33 cellular contexts compared by ENCODE assay signal in genomic region chr10:33536508-33536907, GRCh38.
"Had no signal": no experiment of that assay in that cellular context is flagged by ENCODE, and none has a peak within 500 bp of the region (broad histone marks: within the 10 kb centered on the region; RNA-seq: fewer than 3 reads in every experiment).

No MANE protein-coding gene starts in this region.

- H3K4me3 Mint-ChIP-seq: activated B cell treated with CpG ODN at 0.5 μM for 24 hours; activated CD8-positive, alpha-beta T cell treated with anti-CD3 and anti-CD28 coated beads for 36 hours; activated naive CD8-positive, alpha-beta T cell; activated naive CD8-positive, alpha-beta T cell treated with anti-CD3 and anti-CD28 coated beads, Interleukin-2, amount 50 U/mL, for 24 hours; activated T-cell treated with anti-CD3 and anti-CD28 coated beads, Interleukin-2, amount 50 U/mL, for 4 hours; activated T-helper 17 cell treated with anti-CD3 and anti-CD28 coated beads, Interleukin-2, amount 50 U/mL, for 72 hours; brain; central memory CD8-positive, alpha-beta T cell; dendritic cell treated with granulocyte-macrophage colony-stimulating factor and Interleukin-4, amounts not matched to agents 40 ng/mL and 50 ng/mL, for 4 days; endodermal cell; T-helper 17 cell; T-helper 2 cell treated with Interferon-gamma antibody and Interleukin-4, amounts not matched to agents 5 μg/mL and 100 μg/mL, for 36 hours had no signal

- DNase-seq: activated B cell treated with CpG ODN at 0.5 μM for 24 hours; activated CD4-positive, alpha-beta T cell treated with anti-CD3 and anti-CD28 coated beads for 48 hours; activated CD4-positive, alpha-beta T cell treated with anti-CD3 and anti-CD28 coated beads, Interleukin-2, amount 50 U/mL, for 1 hour; activated CD4-positive, alpha-beta T cell treated with anti-CD3 and anti-CD28 coated beads, Interleukin-2, amount 50 U/mL, for 48 hours; activated CD8-positive, alpha-beta memory T cell treated with anti-CD3 and anti-CD28 coated beads for 24 hours; activated CD8-positive, alpha-beta T cell treated with anti-CD3 and anti-CD28 coated beads for 36 hours; activated effector memory CD4-positive, alpha-beta T cell treated with Interleukin-2 at 50 U/mL for 16 hours; activated gamma-delta T cell treated with Interleukin-2 at 50 U/mL for 16 hours; activated naive CD4-positive, alpha-beta T cell treated with anti-CD3 and anti-CD28 coated beads, Interleukin-2, amount 50 U/mL, for 16 hours; activated naive CD4-positive, alpha-beta T cell treated with Interleukin-2 at 50 U/mL for 16 hours; activated naive CD8-positive, alpha-beta T cell treated with anti-CD3 and anti-CD28 coated beads, Interleukin-2, amount 50 U/mL, for 24 hours; activated T-cell treated with anti-CD3 and anti-CD28 coated beads, Interleukin-2, amount 50 U/mL, for 4 hours; adrenal gland; dorsolateral prefrontal cortex; effector memory CD4-positive, alpha-beta T cell; endodermal cell; foreskin melanocyte; head of caudate nucleus; T-helper 1 cell; T-helper 17 cell; T1000; WERI-Rb-1 had no signal

- ATAC-seq: activated CD4-positive, CD25-positive, alpha-beta regulatory T cell treated with anti-CD3 and anti-CD28 coated beads, Interleukin-2, amount 50 U/mL, for 24 hours; activated CD8-positive, alpha-beta T cell treated with anti-CD3 and anti-CD28 coated beads for 36 hours; activated naive CD8-positive, alpha-beta T cell treated with anti-CD3 and anti-CD28 coated beads, Interleukin-2, amount 50 U/mL, for 24 hours; activated T-cell treated with anti-CD3 and anti-CD28 coated beads, Interleukin-2, amount 50 U/mL, for 4 hours; activated T-helper 17 cell treated with anti-CD3 and anti-CD28 coated beads, Interleukin-2, amount 50 U/mL, for 72 hours; esophagus mucosa; T-helper 17 cell had no signal

- H3K27me3 Mint-ChIP-seq: activated B cell treated with CpG ODN at 0.5 μM for 24 hours had no signal

- H3K36me3 Mint-ChIP-seq: activated naive CD8-positive, alpha-beta T cell; brain had no signal

- H3K27ac ChIP-seq: adrenal gland, ascending aorta, coronary artery, dorsolateral prefrontal cortex, WERI-Rb-1 had no signal

- H3K9me3 ChIP-seq: adrenal gland, ascending aorta had no signal

- H3K4me3 ChIP-seq: adrenal gland, ascending aorta, coronary artery, dorsolateral prefrontal cortex had no signal

- FAIRE-seq: bronchial epithelial cell had no signal

- H3K36me3 ChIP-seq: adrenal gland, ascending aorta, WERI-Rb-1 had no signal

- H3K27me3 ChIP-seq: adrenal gland, ascending aorta had no signal

- H3K9me3 Mint-ChIP-seq: activated B cell treated with CpG ODN at 0.5 μM for 24 hours; activated CD8-positive, alpha-beta T cell treated with anti-CD3 and anti-CD28 coated beads for 36 hours; activated naive CD8-positive, alpha-beta T cell treated with anti-CD3 and anti-CD28 coated beads, Interleukin-2, amount 50 U/mL, for 24 hours; activated T-cell treated with anti-CD3 and anti-CD28 coated beads, Interleukin-2, amount 50 U/mL, for 4 hours; activated T-helper 17 cell treated with anti-CD3 and anti-CD28 coated beads, Interleukin-2, amount 50 U/mL, for 72 hours; central memory CD8-positive, alpha-beta T cell; dendritic cell treated with granulocyte-macrophage colony-stimulating factor and Interleukin-4, amounts not matched to agents 40 ng/mL and 50 ng/mL, for 4 days; endodermal cell; T-helper 2 cell treated with Interferon-gamma antibody and Interleukin-4, amounts not matched to agents 5 μg/mL and 100 μg/mL, for 36 hours had no signal

- H3K4me1 ChIP-seq: adrenal gland, ascending aorta had no signal

- H3K27ac Mint-ChIP-seq: activated B cell treated with CpG ODN at 0.5 μM for 24 hours; activated CD8-positive, alpha-beta T cell treated with anti-CD3 and anti-CD28 coated beads for 36 hours; activated naive CD8-positive, alpha-beta T cell; activated naive CD8-positive, alpha-beta T cell treated with anti-CD3 and anti-CD28 coated beads, Interleukin-2, amount 50 U/mL, for 24 hours; activated T-helper 17 cell treated with anti-CD3 and anti-CD28 coated beads, Interleukin-2, amount 50 U/mL, for 72 hours; dendritic cell treated with granulocyte-macrophage colony-stimulating factor and Interleukin-4, amounts not matched to agents 40 ng/mL and 50 ng/mL, for 4 days; endodermal cell; T-helper 17 cell; T-helper 2 cell treated with Interferon-gamma antibody and Interleukin-4, amounts not matched to agents 5 μg/mL and 100 μg/mL, for 36 hours had no signal

- H3K4me1 Mint-ChIP-seq: activated B cell treated with CpG ODN at 0.5 μM for 24 hours; activated naive CD8-positive, alpha-beta T cell treated with anti-CD3 and anti-CD28 coated beads, Interleukin-2, amount 50 U/mL, for 24 hours; activated T-helper 17 cell treated with anti-CD3 and anti-CD28 coated beads, Interleukin-2, amount 50 U/mL, for 72 hours; brain; central memory CD8-positive, alpha-beta T cell; endodermal cell; T-helper 17 cell had no signal
